Comparison of ENCODE assay signal across 9 cellular contexts in genomic region chr11:75341583-75341982, GRCh38. TPM values are rescaled to one million over a fixed set of nuclear protein-coding genes. Genes with fewer than 3 reads are reported as not detected.
A peak's percentile ranks its signal among the peaks of the same experiment; 100 is the strongest.
DNase-seq lines count a peak whose midpoint lies in the region; ATAC-seq and TF ChIP-seq lines count a peak whose summit lies in the region.
"Had no signal": no experiment of that assay in that cellular context is flagged by ENCODE, and none has a peak within 500 bp of the region (broad histone marks: within the 10 kb centered on the region; RNA-seq: fewer than 3 reads in every experiment).

No MANE protein-coding gene starts in this region.

- H3K4me3 ChIP-seq in Peyer's patch (no peak overlapping the region), esophagus squamous epithelium (no peak overlapping the region), rectal smooth muscle tissue (ENCODE audit: low read length) (no peak overlapping the region)
- H3K4me3 ChIP-seq: thoracic aorta had no signal

- H3K9me3 ChIP-seq in Peyer's patch: no peaks in the 10 kb centered on the region
- no peaks in the 10 kb centered on the region for H3K9me3 ChIP-seq in esophagus squamous epithelium
- H3K9me3 ChIP-seq: thoracic aorta had no signal

- H3K4me1 ChIP-seq in Peyer's patch: peaks cover 25 to 99% (median 38%) of the 10 kb centered on the region in 4 donors
- H3K4me1 ChIP-seq in esophagus squamous epithelium: peaks cover 95 to 100% (median 98%) of the 10 kb centered on the region in 3 donors
- H3K4me1 ChIP-seq in rectal smooth muscle tissue (ENCODE audit: control insufficient read depth, insufficient read depth, low read length): peaks cover 68% of the 10 kb centered on the region
- H3K4me1 ChIP-seq in foreskin keratinocyte: peaks cover 3% of the 10 kb centered on the region

- no peak for TF ChIP-seq POLR2A in Peyer's patch (IDR thresholded peaks at IDR 0.05)
- no peak for TF ChIP-seq POLR2A in esophagus squamous epithelium (IDR thresholded peaks at IDR 0.05)

- POLR2A ChIA-PET in RWPE1 (lab: Yijun Ruan, JAX; ENCODE audit: low non-redundant PET): no interaction called here

- intact Hi-C loops in esophagus squamous epithelium (cut with DNase I): no loop called here

- TF ChIP-seq CTCF in Peyer's patch (IDR thresholded peaks at IDR 0.05) (no peak), esophagus squamous epithelium (IDR thresholded peaks at IDR 0.05) (no peak), RWPE1 (conservative IDR thresholded peaks at IDR 0.05; ENCODE audit: low read depth) (no peak), foreskin keratinocyte (conservative IDR thresholded peaks at IDR 0.05) (no peak)

- peak; percentile 77 for DNase-seq in DMS 273 (lab: John Stamatoyannopoulos, UW; ENCODE audit: unreplicated experiment)
- peak in 1 of 3 donors; percentile 52 for DNase-seq in Peyer's patch
- no peak for DNase-seq in esophagus squamous epithelium (lab: John Stamatoyannopoulos, UW)
- DNase-seq in RWPE1 (ENCODE audit: low spot score): no peak
- no peak for DNase-seq in foreskin keratinocyte
- no peak for DNase-seq in stimulated activated CD4-positive, alpha-beta T cell treated with anti-CD3 and anti-CD28 coated beads, Interleukin-15, amount 100 ng/mL, for 24 hours
- no peak for DNase-seq in stimulated activated CD4-positive, alpha-beta T cell treated with anti-CD3 and anti-CD28 coated beads, Interleukin-2, amount 100 ng/mL, for 24 hours

- CTCF ChIA-PET in RWPE1 (lab: Yijun Ruan, JAX): interaction anchor here (1.1 kb wide), 1 partner anchor 10 kb away, joined by 3 read pairs; no protein-coding TSS in a partner anchor

- H3K9ac ChIP-seq in rectal smooth muscle tissue (ENCODE audit: low read length): no peak overlapping the region

- H3K27me3 ChIP-seq in Peyer's patch (no peaks in the 10 kb centered on the region), esophagus squamous epithelium (no peaks in the 10 kb centered on the region), rectal smooth muscle tissue (ENCODE audit: control insufficient read depth, insufficient read depth, low read length) (no peaks in the 10 kb centered on the region), foreskin keratinocyte (no peaks in the 10 kb centered on the region)

- peak overlapping the region; percentile 49 to 95 (median 80) for H3K27ac ChIP-seq in Peyer's patch
- peak overlapping the region; percentile 62 to 97 (median 90) for H3K27ac ChIP-seq in esophagus squamous epithelium
- peak overlapping the region; percentile 80 for H3K27ac ChIP-seq in rectal smooth muscle tissue (ENCODE audit: low read depth, low read length)
- no peak overlapping the region for H3K27ac ChIP-seq in RWPE1
- no peak overlapping the region for H3K27ac ChIP-seq in foreskin keratinocyte

- H3K36me3 ChIP-seq in Peyer's patch: no peaks in the 10 kb centered on the region
- H3K36me3 ChIP-seq in esophagus squamous epithelium: no peaks in the 10 kb centered on the region
- peaks cover 2% of the 10 kb centered on the region for H3K36me3 ChIP-seq in rectal smooth muscle tissue (ENCODE audit: control insufficient read depth, insufficient read depth, low read length)
- H3K36me3 ChIP-seq: thoracic aorta had no signal

- 42% methylated on average over 2 of the region's 4 CpGs; no CpG with 5 or more reads in 1 of the 2 donors for WGBS in esophagus squamous epithelium, 2 donors

- no peak for ATAC-seq in foreskin keratinocyte

RNA-seq across cellular contexts. Expression of gene ARRB1, which starts 9.9 kb away (rescaled TPM):
- total RNA-seq in Peyer's patch: 100 to 1,000 TPM in 2 of 4 donors, 10 to 100 TPM in 2; 45.4 to 136 (median 90.6) TPM
- total RNA-seq in esophagus squamous epithelium: 10 to 100 TPM in 3 of 4 donors, 1 to 10 TPM in 1; 9.6 to 24.8 (median 17.8) TPM
- 1.9 and 3.5 TPM in 2 replicates for total RNA-seq in foreskin keratinocyte
- polyA plus RNA-seq in foreskin keratinocyte: 1.2 and 2.3 TPM in 2 replicates

RNA-seq across cellular contexts. Expression of gene RPS3, which starts 57.7 kb away (rescaled TPM):
- total RNA-seq in Peyer's patch: 1,000 to 10,000 TPM in 1 of 4 donors, 100 to 1,000 TPM in 3; 505 to 1,121 (median 614) TPM
- 1,000 to 10,000 TPM; 1,101 to 2,606 (median 1,579) TPM for total RNA-seq in esophagus squamous epithelium
- 2,535 and 3,000 TPM in 2 replicates for total RNA-seq in foreskin keratinocyte
- polyA plus RNA-seq in foreskin keratinocyte: 4,692 and 4,741 TPM in 2 replicates

Comparison
In these comparisons a context has a peak if more than half of its experiments do, and no peak if none do; other contexts are left out.
1. H3K27ac ChIP-seq: peak in Peyer's patch (4 of 4), esophagus squamous epithelium (4 of 4) and rectal smooth muscle tissue (single experiment); none in RWPE1 (single experiment) and foreskin keratinocyte (single experiment).